8 cellular contexts compared by ENCODE assay signal in the genomic region with DNA sequence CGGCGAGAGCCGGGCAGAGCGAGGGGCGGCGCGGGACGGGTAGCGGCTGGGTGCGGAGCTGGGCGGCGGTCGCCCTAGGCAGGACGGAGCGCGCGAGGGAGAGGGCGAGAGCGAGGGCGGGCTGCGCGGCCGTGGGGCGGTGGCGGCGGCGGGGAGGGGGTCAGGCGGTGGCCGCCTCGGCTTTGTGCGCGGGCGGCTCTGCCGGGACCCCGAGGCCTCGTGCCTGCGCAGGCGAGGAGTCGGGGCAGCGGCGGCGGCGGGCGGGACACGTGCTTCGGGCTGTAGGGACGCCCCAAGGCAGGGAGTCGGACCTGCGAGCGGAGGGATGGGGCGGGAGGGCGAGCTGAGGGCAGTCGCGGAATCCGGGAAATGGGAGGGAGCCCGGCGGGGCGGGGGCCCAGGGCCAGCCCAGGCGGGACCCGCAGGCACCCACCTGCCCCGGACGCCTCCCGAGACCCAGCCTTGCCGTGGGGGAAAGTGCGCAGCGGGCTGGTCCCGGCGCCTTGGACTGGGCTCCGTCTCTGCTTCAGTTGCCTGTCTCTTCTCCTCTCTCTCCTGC. TPM values are rescaled to one million over a fixed set of nuclear protein-coding genes. Genes with fewer than 3 reads are reported as not detected.
DNase-seq lines count a peak whose midpoint lies in the region; ATAC-seq lines count a peak whose summit lies in the region.

No MANE protein-coding gene starts in this region.

- H3K4me1 Mint-ChIP-seq in activated naive CD4-positive, alpha-beta T cell treated with anti-CD3 and anti-CD28 coated beads for 36 hours (ENCODE audit: low read depth): peaks cover 12% of the 10 kb centered on the region

- peak overlapping the region; percentile 57 for H3K4me3 Mint-ChIP-seq in activated naive CD4-positive, alpha-beta T cell treated with anti-CD3 and anti-CD28 coated beads for 36 hours

- DNase-seq in activated naive CD4-positive, alpha-beta T cell treated with anti-CD3 and anti-CD28 coated beads for 36 hours: no peak
- no peak for DNase-seq in activated naive CD4-positive, alpha-beta T cell treated with Interleukin-2 at 50 U/mL for 16 hours
- peak; percentile 2 to 11 for DNase-seq in activated CD4-positive, alpha-beta T cell treated with anti-CD3 and anti-CD28 coated beads, Interleukin-2, amount 50 U/mL, for 48 hours
- DNase-seq in glomerular visceral epithelial cell (ENCODE audit: extremely low spot score) (peak; percentile 58), occipital lobe (lab: John Stamatoyannopoulos, UW) (peak; percentile 26)

- CTCF ChIA-PET in activated naive CD4-positive, alpha-beta T cell treated with anti-CD3 and anti-CD28 coated beads for 36 hours (lab: Charles Lee): no interaction called here

- intact Hi-C loops in activated naive CD4-positive, alpha-beta T cell treated with anti-CD3 and anti-CD28 coated beads for 36 hours (cut with micrococcal nuclease): no loop called here

- H3K36me3 Mint-ChIP-seq in activated naive CD4-positive, alpha-beta T cell treated with anti-CD3 and anti-CD28 coated beads for 36 hours (ENCODE audit: low read depth): no peaks in the 10 kb centered on the region

- H3K27me3 Mint-ChIP-seq in activated naive CD4-positive, alpha-beta T cell treated with anti-CD3 and anti-CD28 coated beads for 36 hours (ENCODE audit: low read depth): peaks cover 76% of the 10 kb centered on the region

- H3K27ac Mint-ChIP-seq in activated naive CD4-positive, alpha-beta T cell treated with anti-CD3 and anti-CD28 coated beads for 36 hours: no peak overlapping the region

- H3K9me3 Mint-ChIP-seq in activated naive CD4-positive, alpha-beta T cell treated with anti-CD3 and anti-CD28 coated beads for 36 hours: no peaks in the 10 kb centered on the region

- no peak for ATAC-seq in HG03025 (IDR thresholded peaks at IDR 0.05; ENCODE audit: low FRiP score, unreplicated experiment)
- no peak for ATAC-seq in GM19467 (IDR thresholded peaks at IDR 0.05; ENCODE audit: unreplicated experiment)
- ATAC-seq in GM19023 (IDR thresholded peaks at IDR 0.05; ENCODE audit: unreplicated experiment): no peak

RNA-seq across cellular contexts. Expression of gene BMPR1B, which starts 0.5 kb away (rescaled TPM):
- total RNA-seq in activated naive CD4-positive, alpha-beta T cell treated with anti-CD3 and anti-CD28 coated beads for 36 hours: under 1 TPM in 1 of 2 experiments, not detected in 1; 0.10 TPM
- total RNA-seq in occipital lobe: 23.6 TPM

Comparison
In these comparisons a context has a peak if more than half of its experiments do, and no peak if none do; other contexts are left out.
1. DNase-seq: peak in activated CD4-positive, alpha-beta T cell treated with anti-CD3 and anti-CD28 coated beads, Interleukin-2, amount 50 U/mL, for 48 hours (2 of 2), glomerular visceral epithelial cell (single experiment) and occipital lobe (single experiment); none in activated naive CD4-positive, alpha-beta T cell treated with anti-CD3 and anti-CD28 coated beads for 36 hours (single experiment) and activated naive CD4-positive, alpha-beta T cell treated with Interleukin-2 at 50 U/mL for 16 hours (single experiment).
2. RNA of gene BMPR1B, which starts 0.5 kb away (total RNA-seq): 23.6 TPM in occipital lobe (single experiment); 0.10 TPM in activated naive CD4-positive, alpha-beta T cell treated with anti-CD3 and anti-CD28 coated beads for 36 hours; every median in the first group is over 10 times any median in the second.